In genomic region chr22:24146190-24146616, GRCh38 we compare ENCODE assay signal across 1 cellular context.
TF ChIP-seq lines count a peak whose summit lies in the region.

No MANE protein-coding gene starts in this region.

TF ChIP-seq in HepG2, 621 proteins besides CTCF, POLR2A, EP300 and RAD21 (continued from another document and continues in another):
- TF ChIP-seq, protein P1, sequence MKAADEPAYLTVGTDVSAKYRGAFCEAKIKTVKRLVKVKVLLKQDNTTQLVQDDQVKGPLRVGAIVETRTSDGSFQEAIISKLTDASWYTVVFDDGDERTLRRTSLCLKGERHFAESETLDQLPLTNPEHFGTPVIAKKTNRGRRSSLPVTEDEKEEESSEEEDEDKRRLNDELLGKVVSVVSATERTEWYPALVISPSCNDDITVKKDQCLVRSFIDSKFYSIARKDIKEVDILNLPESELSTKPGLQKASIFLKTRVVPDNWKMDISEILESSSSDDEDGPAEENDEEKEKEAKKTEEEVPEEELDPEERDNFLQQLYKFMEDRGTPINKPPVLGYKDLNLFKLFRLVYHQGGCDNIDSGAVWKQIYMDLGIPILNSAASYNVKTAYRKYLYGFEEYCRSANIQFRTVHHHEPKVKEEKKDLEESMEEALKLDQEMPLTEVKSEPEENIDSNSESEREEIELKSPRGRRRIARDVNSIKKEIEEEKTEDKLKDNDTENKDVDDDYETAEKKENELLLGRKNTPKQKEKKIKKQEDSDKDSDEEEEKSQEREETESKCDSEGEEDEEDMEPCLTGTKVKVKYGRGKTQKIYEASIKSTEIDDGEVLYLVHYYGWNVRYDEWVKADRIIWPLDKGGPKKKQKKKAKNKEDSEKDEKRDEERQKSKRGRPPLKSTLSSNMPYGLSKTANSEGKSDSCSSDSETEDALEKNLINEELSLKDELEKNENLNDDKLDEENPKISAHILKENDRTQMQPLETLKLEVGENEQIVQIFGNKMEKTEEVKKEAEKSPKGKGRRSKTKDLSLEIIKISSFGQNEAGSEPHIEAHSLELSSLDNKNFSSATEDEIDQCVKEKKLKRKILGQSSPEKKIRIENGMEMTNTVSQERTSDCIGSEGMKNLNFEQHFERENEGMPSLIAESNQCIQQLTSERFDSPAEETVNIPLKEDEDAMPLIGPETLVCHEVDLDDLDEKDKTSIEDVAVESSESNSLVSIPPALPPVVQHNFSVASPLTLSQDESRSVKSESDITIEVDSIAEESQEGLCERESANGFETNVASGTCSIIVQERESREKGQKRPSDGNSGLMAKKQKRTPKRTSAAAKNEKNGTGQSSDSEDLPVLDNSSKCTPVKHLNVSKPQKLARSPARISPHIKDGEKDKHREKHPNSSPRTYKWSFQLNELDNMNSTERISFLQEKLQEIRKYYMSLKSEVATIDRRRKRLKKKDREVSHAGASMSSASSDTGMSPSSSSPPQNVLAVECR (CRISPR knock-in tag; IDR thresholded peaks at IDR 0.05; ENCODE audit: borderline replicate concordance), result peak; percentile 68; the same call in 1 of the 2 replicates
- no peak for TF ChIP-seq ZNF350 (CRISPR knock-in tag; IDR thresholded peaks at IDR 0.05; ENCODE audit: borderline replicate concordance, low read depth)
- no peak for TF ChIP-seq SMARCC2 (IDR thresholded peaks at IDR 0.05)
- peak; percentile 34; the same call in 1 of the 2 replicates for TF ChIP-seq THAP11 (CRISPR knock-in tag; IDR thresholded peaks at IDR 0.05)
- TF ChIP-seq SAFB2 (CRISPR knock-in tag; IDR thresholded peaks at IDR 0.05; ENCODE audit: borderline replicate concordance, low read depth), result no peak
- no peak for TF ChIP-seq ZNF83 (CRISPR knock-in tag; IDR thresholded peaks at IDR 0.05; ENCODE audit: borderline replicate concordance)
- peak; percentile 36 for TF ChIP-seq ZEB1 (IDR thresholded peaks at IDR 0.05; ENCODE audit: insufficient replicate concordance, low read depth)
- TF ChIP-seq KDM2A (CRISPR knock-in tag; IDR thresholded peaks at IDR 0.05; ENCODE audit: borderline replicate concordance, low read depth), result peak; percentile 37; the same call in 1 of the 2 replicates
- TF ChIP-seq FOXP4 (CRISPR knock-in tag; IDR thresholded peaks at IDR 0.05), result peak; percentile 52; the same call in 1 of the 2 replicates
- no peak for TF ChIP-seq IKZF1 (IDR thresholded peaks at IDR 0.05)
- TF ChIP-seq, protein P2, sequence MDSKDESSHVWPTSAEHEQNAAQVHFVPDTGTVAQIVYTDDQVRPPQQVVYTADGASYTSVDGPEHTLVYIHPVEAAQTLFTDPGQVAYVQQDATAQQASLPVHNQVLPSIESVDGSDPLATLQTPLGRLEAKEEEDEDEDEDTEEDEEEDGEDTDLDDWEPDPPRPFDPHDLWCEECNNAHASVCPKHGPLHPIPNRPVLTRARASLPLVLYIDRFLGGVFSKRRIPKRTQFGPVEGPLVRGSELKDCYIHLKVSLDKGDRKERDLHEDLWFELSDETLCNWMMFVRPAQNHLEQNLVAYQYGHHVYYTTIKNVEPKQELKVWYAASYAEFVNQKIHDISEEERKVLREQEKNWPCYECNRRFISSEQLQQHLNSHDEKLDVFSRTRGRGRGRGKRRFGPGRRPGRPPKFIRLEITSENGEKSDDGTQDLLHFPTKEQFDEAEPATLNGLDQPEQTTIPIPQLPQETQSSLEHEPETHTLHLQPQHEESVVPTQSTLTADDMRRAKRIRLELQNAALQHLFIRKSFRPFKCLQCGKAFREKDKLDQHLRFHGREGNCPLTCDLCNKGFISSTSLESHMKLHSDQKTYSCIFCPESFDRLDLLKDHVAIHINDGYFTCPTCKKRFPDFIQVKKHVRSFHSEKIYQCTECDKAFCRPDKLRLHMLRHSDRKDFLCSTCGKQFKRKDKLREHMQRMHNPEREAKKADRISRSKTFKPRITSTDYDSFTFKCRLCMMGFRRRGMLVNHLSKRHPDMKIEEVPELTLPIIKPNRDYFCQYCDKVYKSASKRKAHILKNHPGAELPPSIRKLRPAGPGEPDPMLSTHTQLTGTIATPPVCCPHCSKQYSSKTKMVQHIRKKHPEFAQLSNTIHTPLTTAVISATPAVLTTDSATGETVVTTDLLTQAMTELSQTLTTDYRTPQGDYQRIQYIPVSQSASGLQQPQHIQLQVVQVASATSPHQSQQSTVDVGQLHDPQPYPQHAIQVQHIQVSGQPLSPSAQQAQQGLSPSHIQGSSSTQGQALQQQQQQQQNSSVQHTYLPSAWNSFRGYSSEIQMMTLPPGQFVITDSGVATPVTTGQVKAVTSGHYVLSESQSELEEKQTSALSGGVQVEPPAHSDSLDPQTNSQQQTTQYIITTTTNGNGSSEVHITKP (CRISPR knock-in tag; IDR thresholded peaks at IDR 0.05; ENCODE audit: low read depth), result 0 out of 2 replicates have a peak, but pooled peaks have one; percentile 42
- no peak for TF ChIP-seq ZNF326 (CRISPR knock-in tag; IDR thresholded peaks at IDR 0.05; ENCODE audit: borderline replicate concordance)
- TF ChIP-seq SRSF9 (IDR thresholded peaks at IDR 0.05; ENCODE audit: borderline replicate concordance, insufficient read depth, low read depth, low read length, poor library complexity, severe bottlenecking), result no peak
- TF ChIP-seq MIXL1 (CRISPR knock-in tag; IDR thresholded peaks at IDR 0.05), result 0 out of 2 replicates have a peak, but pooled peaks have one; percentile 13
- TF ChIP-seq PRPF4 (IDR thresholded peaks at IDR 0.05; ENCODE audit: low read depth, low read length, poor library complexity, severe bottlenecking), result no peak
- TF ChIP-seq, protein P3, sequence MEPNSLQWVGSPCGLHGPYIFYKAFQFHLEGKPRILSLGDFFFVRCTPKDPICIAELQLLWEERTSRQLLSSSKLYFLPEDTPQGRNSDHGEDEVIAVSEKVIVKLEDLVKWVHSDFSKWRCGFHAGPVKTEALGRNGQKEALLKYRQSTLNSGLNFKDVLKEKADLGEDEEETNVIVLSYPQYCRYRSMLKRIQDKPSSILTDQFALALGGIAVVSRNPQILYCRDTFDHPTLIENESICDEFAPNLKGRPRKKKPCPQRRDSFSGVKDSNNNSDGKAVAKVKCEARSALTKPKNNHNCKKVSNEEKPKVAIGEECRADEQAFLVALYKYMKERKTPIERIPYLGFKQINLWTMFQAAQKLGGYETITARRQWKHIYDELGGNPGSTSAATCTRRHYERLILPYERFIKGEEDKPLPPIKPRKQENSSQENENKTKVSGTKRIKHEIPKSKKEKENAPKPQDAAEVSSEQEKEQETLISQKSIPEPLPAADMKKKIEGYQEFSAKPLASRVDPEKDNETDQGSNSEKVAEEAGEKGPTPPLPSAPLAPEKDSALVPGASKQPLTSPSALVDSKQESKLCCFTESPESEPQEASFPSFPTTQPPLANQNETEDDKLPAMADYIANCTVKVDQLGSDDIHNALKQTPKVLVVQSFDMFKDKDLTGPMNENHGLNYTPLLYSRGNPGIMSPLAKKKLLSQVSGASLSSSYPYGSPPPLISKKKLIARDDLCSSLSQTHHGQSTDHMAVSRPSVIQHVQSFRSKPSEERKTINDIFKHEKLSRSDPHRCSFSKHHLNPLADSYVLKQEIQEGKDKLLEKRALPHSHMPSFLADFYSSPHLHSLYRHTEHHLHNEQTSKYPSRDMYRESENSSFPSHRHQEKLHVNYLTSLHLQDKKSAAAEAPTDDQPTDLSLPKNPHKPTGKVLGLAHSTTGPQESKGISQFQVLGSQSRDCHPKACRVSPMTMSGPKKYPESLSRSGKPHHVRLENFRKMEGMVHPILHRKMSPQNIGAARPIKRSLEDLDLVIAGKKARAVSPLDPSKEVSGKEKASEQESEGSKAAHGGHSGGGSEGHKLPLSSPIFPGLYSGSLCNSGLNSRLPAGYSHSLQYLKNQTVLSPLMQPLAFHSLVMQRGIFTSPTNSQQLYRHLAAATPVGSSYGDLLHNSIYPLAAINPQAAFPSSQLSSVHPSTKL (CRISPR knock-in tag; IDR thresholded peaks at IDR 0.05), result peak; percentile 59; the same call in 1 of the 2 replicates
- TF ChIP-seq FOXO1 (CRISPR knock-in tag; IDR thresholded peaks at IDR 0.05), result peak; percentile 56; the same call in 1 of the 2 replicates
- no peak for TF ChIP-seq MED8 (CRISPR knock-in tag; IDR thresholded peaks at IDR 0.05; ENCODE audit: insufficient replicate concordance)
- no peak for TF ChIP-seq PCBP2 (optimal IDR thresholded peaks at IDR 0.05; ENCODE audit: low read depth, low read length, poor library complexity, severe bottlenecking)
- TF ChIP-seq SAP130 (CRISPR knock-in tag; IDR thresholded peaks at IDR 0.05; ENCODE audit: low read depth), result peak; percentile 91
- TF ChIP-seq RORA (CRISPR knock-in tag; IDR thresholded peaks at IDR 0.05), result no peak
- no peak for TF ChIP-seq ZFP82 (CRISPR knock-in tag; IDR thresholded peaks at IDR 0.05; ENCODE audit: borderline replicate concordance)
- TF ChIP-seq ZNF605 (CRISPR knock-in tag; IDR thresholded peaks at IDR 0.05), result no peak
- TF ChIP-seq, protein P4, sequence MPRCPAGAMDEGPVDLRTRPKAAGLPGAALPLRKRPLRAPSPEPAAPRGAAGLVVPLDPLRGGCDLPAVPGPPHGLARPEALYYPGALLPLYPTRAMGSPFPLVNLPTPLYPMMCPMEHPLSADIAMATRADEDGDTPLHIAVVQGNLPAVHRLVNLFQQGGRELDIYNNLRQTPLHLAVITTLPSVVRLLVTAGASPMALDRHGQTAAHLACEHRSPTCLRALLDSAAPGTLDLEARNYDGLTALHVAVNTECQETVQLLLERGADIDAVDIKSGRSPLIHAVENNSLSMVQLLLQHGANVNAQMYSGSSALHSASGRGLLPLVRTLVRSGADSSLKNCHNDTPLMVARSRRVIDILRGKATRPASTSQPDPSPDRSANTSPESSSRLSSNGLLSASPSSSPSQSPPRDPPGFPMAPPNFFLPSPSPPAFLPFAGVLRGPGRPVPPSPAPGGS (CRISPR knock-in tag; IDR thresholded peaks at IDR 0.05), result peak; percentile 30; the same call in 1 of the 2 replicates
- no peak for TF ChIP-seq SRF (IDR thresholded peaks at IDR 0.05; ENCODE audit: low read depth, low read length)
- peak; percentile 66; the same call in 1 of the 2 replicates for TF ChIP-seq ZNF792 (CRISPR knock-in tag; IDR thresholded peaks at IDR 0.05)
- peak; percentile 70 for TF ChIP-seq PPARG (CRISPR knock-in tag; conservative IDR thresholded peaks at IDR 0.05)
- TF ChIP-seq ZNF274 (CRISPR knock-in tag; IDR thresholded peaks at IDR 0.05), result no peak
- TF ChIP-seq MLLT10 (CRISPR knock-in tag; IDR thresholded peaks at IDR 0.05), result no peak
- peak; percentile 57; the same call in 1 of the 2 replicates for TF ChIP-seq THRA (CRISPR knock-in tag; IDR thresholded peaks at IDR 0.05; ENCODE audit: borderline replicate concordance)
- no peak for TF ChIP-seq ZNF101 (CRISPR knock-in tag; IDR thresholded peaks at IDR 0.05; ENCODE audit: borderline replicate concordance, low read depth)
- TF ChIP-seq ZNF160 (CRISPR knock-in tag; IDR thresholded peaks at IDR 0.05), result no peak
- TF ChIP-seq, protein P5, sequence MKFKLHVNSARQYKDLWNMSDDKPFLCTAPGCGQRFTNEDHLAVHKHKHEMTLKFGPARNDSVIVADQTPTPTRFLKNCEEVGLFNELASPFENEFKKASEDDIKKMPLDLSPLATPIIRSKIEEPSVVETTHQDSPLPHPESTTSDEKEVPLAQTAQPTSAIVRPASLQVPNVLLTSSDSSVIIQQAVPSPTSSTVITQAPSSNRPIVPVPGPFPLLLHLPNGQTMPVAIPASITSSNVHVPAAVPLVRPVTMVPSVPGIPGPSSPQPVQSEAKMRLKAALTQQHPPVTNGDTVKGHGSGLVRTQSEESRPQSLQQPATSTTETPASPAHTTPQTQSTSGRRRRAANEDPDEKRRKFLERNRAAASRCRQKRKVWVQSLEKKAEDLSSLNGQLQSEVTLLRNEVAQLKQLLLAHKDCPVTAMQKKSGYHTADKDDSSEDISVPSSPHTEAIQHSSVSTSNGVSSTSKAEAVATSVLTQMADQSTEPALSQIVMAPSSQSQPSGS (CRISPR knock-in tag; IDR thresholded peaks at IDR 0.05), result peak; percentile 17; the same call in 1 of the 2 replicates
- peak; percentile 28; the same call in 1 of the 2 replicates for TF ChIP-seq SIN3A (IDR thresholded peaks at IDR 0.05; ENCODE audit: borderline replicate concordance, low read depth, low read length)
- TF ChIP-seq YEATS2 (CRISPR knock-in tag; IDR thresholded peaks at IDR 0.05; ENCODE audit: borderline replicate concordance), result peak; percentile 35; the same call in 1 of the 2 replicates
- TF ChIP-seq CEBPG (CRISPR knock-in tag; IDR thresholded peaks at IDR 0.05), result peak; percentile 44; the same call in 1 of the 2 replicates
- peak; percentile 69; the same call in 1 of the 2 replicates for TF ChIP-seq FOXA3 (CRISPR knock-in tag; IDR thresholded peaks at IDR 0.05)
- 0 out of 2 replicates have a peak, but pooled peaks have one; percentile 58 for TF ChIP-seq ZNF136 (CRISPR knock-in tag; IDR thresholded peaks at IDR 0.05; ENCODE audit: low read depth)
- 0 out of 2 replicates have a peak, but pooled peaks have one; percentile 71 for TF ChIP-seq ZBTB7B (CRISPR knock-in tag; IDR thresholded peaks at IDR 0.05)
- TF ChIP-seq ZFP90 (CRISPR knock-in tag; IDR thresholded peaks at IDR 0.05; ENCODE audit: borderline replicate concordance), result peak; percentile 39; the same call in 1 of the 2 replicates
- TF ChIP-seq SNAI1 (CRISPR knock-in tag; IDR thresholded peaks at IDR 0.05; ENCODE audit: borderline replicate concordance), result peak; percentile 68
- peak; percentile 52; the same call in 1 of the 2 replicates for TF ChIP-seq RXRA (CRISPR knock-in tag; IDR thresholded peaks at IDR 0.05)
- TF ChIP-seq, protein P6, sequence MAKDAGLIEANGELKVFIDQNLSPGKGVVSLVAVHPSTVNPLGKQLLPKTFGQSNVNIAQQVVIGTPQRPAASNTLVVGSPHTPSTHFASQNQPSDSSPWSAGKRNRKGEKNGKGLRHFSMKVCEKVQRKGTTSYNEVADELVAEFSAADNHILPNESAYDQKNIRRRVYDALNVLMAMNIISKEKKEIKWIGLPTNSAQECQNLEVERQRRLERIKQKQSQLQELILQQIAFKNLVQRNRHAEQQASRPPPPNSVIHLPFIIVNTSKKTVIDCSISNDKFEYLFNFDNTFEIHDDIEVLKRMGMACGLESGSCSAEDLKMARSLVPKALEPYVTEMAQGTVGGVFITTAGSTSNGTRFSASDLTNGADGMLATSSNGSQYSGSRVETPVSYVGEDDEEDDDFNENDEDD (CRISPR knock-in tag; IDR thresholded peaks at IDR 0.05; ENCODE audit: borderline replicate concordance), result 0 out of 2 replicates have a peak, but pooled peaks have one; percentile 22
